17 cellular contexts compared by ENCODE assay signal in genomic region chr17:66555605-66556004, GRCh38.
"Had no signal": no experiment of that assay in that cellular context is flagged by ENCODE, and none has a peak within 500 bp of the region (broad histone marks: within the 10 kb centered on the region; RNA-seq: fewer than 3 reads in every experiment).

No MANE protein-coding gene starts in this region.

- H3K36me3 ChIP-seq: gastroesophageal sphincter, ovary, stomach, thoracic aorta, transverse colon had no signal

- DNase-seq: cortex of kidney; effector memory CD4-positive, alpha-beta T cell; glutamatergic neuron; left cardiac atrium; left ventricle myocardium superior; natural killer cell; ovary; right cardiac atrium; small intestine; stimulated activated CD4-positive, alpha-beta T cell treated with anti-CD3 and anti-CD28 coated beads, Interleukin-12 subunit alpha, Interleukin-12 subunit beta, amount 100 ng/mL, for 4 hours; stimulated activated naive CD4-positive, alpha-beta T cell; stomach; substantia nigra; transverse colon had no signal

- H3K9me3 ChIP-seq: gastroesophageal sphincter, ovary, stomach, thoracic aorta, transverse colon had no signal

- H3K27me3 ChIP-seq: gastroesophageal sphincter, ovary, stomach, transverse colon had no signal

- H3K4me3 ChIP-seq: gastroesophageal sphincter, ovary, stomach, thoracic aorta, transverse colon had no signal

- ATAC-seq: esophagus mucosa, gastroesophageal sphincter, left cardiac atrium, left ventricle myocardium superior, natural killer cell, right cardiac atrium had no signal

- H3K27ac ChIP-seq: ovary, stomach, thoracic aorta, transverse colon had no signal
